12 cellular contexts compared by ENCODE assay signal in the genomic region with DNA sequence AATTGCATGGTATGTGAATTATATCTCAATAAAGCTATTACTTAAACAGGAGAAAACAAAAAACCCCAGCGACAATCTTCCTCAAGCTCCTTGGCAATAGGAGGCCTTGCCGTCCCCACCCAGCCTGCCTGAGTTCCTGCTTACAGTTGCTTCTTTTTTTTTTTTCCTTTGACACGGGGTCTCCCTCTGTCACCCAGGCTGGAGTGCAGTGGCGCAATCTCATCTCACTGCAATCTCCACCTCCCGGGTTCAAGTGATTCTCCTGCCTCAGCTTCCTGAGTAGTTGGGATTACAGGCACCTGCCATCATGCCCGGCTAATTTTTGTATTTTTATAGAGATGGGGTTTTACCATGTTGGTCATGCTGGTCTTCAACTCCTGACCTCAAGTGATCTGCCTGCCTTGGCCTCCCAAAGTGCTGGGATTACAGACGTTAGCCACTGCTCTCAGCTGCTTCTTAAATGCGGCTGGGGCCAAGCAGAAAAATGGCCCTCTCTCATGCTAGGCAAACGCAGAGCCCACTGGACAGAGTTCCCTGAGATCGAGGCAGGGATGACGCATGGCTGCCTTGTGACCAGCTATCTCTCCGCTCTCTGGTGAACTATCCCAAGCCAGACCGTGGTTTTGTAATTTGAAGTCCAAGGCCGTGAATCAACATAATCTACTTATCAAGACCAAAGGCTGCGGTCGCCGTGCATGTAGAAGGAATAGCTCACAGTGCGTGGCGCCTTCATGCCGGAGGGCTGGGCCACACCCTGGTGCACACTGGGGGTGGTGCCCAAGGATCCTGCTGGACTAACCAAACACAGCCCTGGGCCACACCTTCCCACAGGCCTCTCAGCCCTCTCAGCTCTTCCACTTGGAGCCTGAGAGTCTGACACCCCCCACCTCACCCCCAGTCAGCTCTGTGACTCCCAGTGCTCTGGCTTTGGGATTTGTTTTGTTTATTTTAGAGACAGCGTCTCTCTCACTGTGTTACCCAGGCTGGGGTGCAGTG.
DNase-seq lines count a peak whose midpoint lies in the region; ATAC-seq, FAIRE-seq and TF ChIP-seq lines count a peak whose summit lies in the region.
"Had no signal": no experiment of that assay in that cellular context is flagged by ENCODE, and none has a peak within 500 bp of the region (broad histone marks: within the 10 kb centered on the region; RNA-seq: fewer than 3 reads in every experiment).

No MANE protein-coding gene starts in this region.

- H3K27me3 Mint-ChIP-seq in Calu3 (ENCODE audit: unreplicated experiment): no peaks in the 10 kb centered on the region
- H3K27me3 Mint-ChIP-seq in naive thymus-derived CD4-positive, alpha-beta T cell: peaks cover 0 to 7% (median 0%) of the 10 kb centered on the region in 5 donors
- H3K27me3 Mint-ChIP-seq: activated CD4-positive, alpha-beta memory T cell treated with anti-CD3 and anti-CD28 coated beads for 36 hours had no signal

- no TSS peak for BruUV-seq in Calu3 (replicated peaks; lab: Mats Ljungman, UMichigan)

- H3K9me3 Mint-ChIP-seq in Calu3 (ENCODE audit: low read depth, unreplicated experiment): no peaks in the 10 kb centered on the region
- H3K9me3 Mint-ChIP-seq in naive thymus-derived CD4-positive, alpha-beta T cell: peaks cover 0 to 1% (median 0%) of the 10 kb centered on the region in 11 donors
- H3K9me3 Mint-ChIP-seq: activated CD4-positive, alpha-beta memory T cell treated with anti-CD3 and anti-CD28 coated beads for 36 hours had no signal

- DNase-seq in Calu3: peak; percentile 81
- DNase-seq in NOMO-1 (lab: John Stamatoyannopoulos, UW; ENCODE audit: unreplicated experiment in 2 of 2): peak; percentile 72 to 79
- DNase-seq in bronchial epithelial cell (ENCODE audit: low read depth): peak; percentile 41
- DNase-seq in naive thymus-derived CD4-positive, alpha-beta T cell: no peak
- no peak for DNase-seq in NCI-H1436 (lab: John Stamatoyannopoulos, UW)
- DNase-seq in NCI-H187 (lab: John Stamatoyannopoulos, UW): no peak
- DNase-seq in 8988T: no peak
- DNase-seq in stimulated activated naive CD8-positive, alpha-beta T cell treated with anti-CD3 and anti-CD28 coated beads, Interleukin-15, Interleukin-2, amounts not matched to agents 100 U/mL and 50 U/mL, for 24 hours: no peak
- DNase-seq: activated CD4-positive, alpha-beta memory T cell treated with anti-CD3 and anti-CD28 coated beads for 36 hours; DND-41; left cardiac atrium had no signal

- no peak for FAIRE-seq in bronchial epithelial cell (lab: Jason Lieb, UNC)

- POLR2A ChIA-PET in naive thymus-derived CD4-positive, alpha-beta T cell (lab: Charles Lee): interaction anchor here (0.6 to 1.3 kb wide), 2 partner anchors 16 to 50 kb away, joined by 3 read pairs; no protein-coding TSS in a partner anchor

- H3K9me3 ChIP-seq in naive thymus-derived CD4-positive, alpha-beta T cell (ENCODE audit: control insufficient read depth in 2 of 3, low read length in 3 of 3): no peaks in the 10 kb centered on the region

- H3K4me1 ChIP-seq in naive thymus-derived CD4-positive, alpha-beta T cell (ENCODE audit: control insufficient read depth in 2 of 2, insufficient read depth in 2 of 2, low read length in 2 of 2): no peaks in the 10 kb centered on the region

- TF ChIP-seq CTCF in Calu3 (IDR thresholded peaks at IDR 0.05; ENCODE audit: unreplicated experiment) (no peak), bronchial epithelial cell (IDR thresholded peaks at IDR 0.05; ENCODE audit: insufficient read depth, low read length, severe bottlenecking) (no peak)

- CTCF ChIA-PET in Calu3 (lab: Charles Lee): interaction anchor here (0.6 to 1.1 kb wide), 5 partner anchors 11 to 568 kb away, joined by 3 to 5 read pairs (median 4); no protein-coding TSS in a partner anchor
- CTCF ChIA-PET in naive thymus-derived CD4-positive, alpha-beta T cell (lab: Charles Lee): no interaction called here

- no peak overlapping the region for H3K27ac ChIP-seq in naive thymus-derived CD4-positive, alpha-beta T cell (ENCODE audit: low read depth, low read length)
- H3K27ac ChIP-seq: cardiac muscle cell had no signal

- no peak overlapping the region for H3K4me3 ChIP-seq in bronchial epithelial cell (ENCODE audit: low read depth, low read length)
- H3K4me3 ChIP-seq in naive thymus-derived CD4-positive, alpha-beta T cell (ENCODE audit: low read length): no peak overlapping the region
- H3K4me3 ChIP-seq: cardiac muscle cell had no signal

- H3K36me3 ChIP-seq in bronchial epithelial cell (ENCODE audit: control insufficient read depth, insufficient read depth, low read length): no peaks in the 10 kb centered on the region
- H3K36me3 ChIP-seq in naive thymus-derived CD4-positive, alpha-beta T cell (ENCODE audit: control insufficient read depth in 2 of 3, insufficient read depth in 3 of 3, low read length in 3 of 3): no peaks in the 10 kb centered on the region
- H3K36me3 ChIP-seq: cardiac muscle cell had no signal

- H3K36me3 Mint-ChIP-seq in Calu3 (ENCODE audit: insufficient read depth, unreplicated experiment): no peaks in the 10 kb centered on the region
- H3K36me3 Mint-ChIP-seq in naive thymus-derived CD4-positive, alpha-beta T cell: no peaks in the 10 kb centered on the region
- H3K36me3 Mint-ChIP-seq: activated CD4-positive, alpha-beta memory T cell treated with anti-CD3 and anti-CD28 coated beads for 36 hours had no signal

- H3K4me1 Mint-ChIP-seq in Calu3 (ENCODE audit: low read depth, unreplicated experiment): no peaks in the 10 kb centered on the region
- H3K4me1 Mint-ChIP-seq in naive thymus-derived CD4-positive, alpha-beta T cell: peaks cover 0 to 2% (median 0%) of the 10 kb centered on the region in 7 donors

- peak; percentile 48 for ATAC-seq in naive thymus-derived CD4-positive, alpha-beta T cell
- ATAC-seq in stimulated activated naive CD8-positive, alpha-beta T cell treated with anti-CD3 and anti-CD28 coated beads, Interleukin-15, Interleukin-2, amounts not matched to agents 100 U/mL and 50 U/mL, for 24 hours: no peak
- ATAC-seq: left cardiac atrium had no signal

- intact Hi-C loops in Calu3 (cut with micrococcal nuclease; ENCODE audit: unreplicated experiment): no loop called here
- intact Hi-C loops in naive thymus-derived CD4-positive, alpha-beta T cell (cut with micrococcal nuclease): no loop called here

- H3K27ac Mint-ChIP-seq in Calu3 (ENCODE audit: unreplicated experiment): no peak overlapping the region
- H3K27ac Mint-ChIP-seq in naive thymus-derived CD4-positive, alpha-beta T cell: peak overlapping the region in 1 of 9 donors; percentile 65
- H3K27ac Mint-ChIP-seq: activated CD4-positive, alpha-beta memory T cell treated with anti-CD3 and anti-CD28 coated beads for 36 hours had no signal

- H3K4me3 Mint-ChIP-seq in Calu3 (ENCODE audit: low read depth, unreplicated experiment): no peak overlapping the region
- H3K4me3 Mint-ChIP-seq in naive thymus-derived CD4-positive, alpha-beta T cell: no peak overlapping the region
- H3K4me3 Mint-ChIP-seq: activated CD4-positive, alpha-beta memory T cell treated with anti-CD3 and anti-CD28 coated beads for 36 hours had no signal

- no peaks in the 10 kb centered on the region for H3K27me3 ChIP-seq in bronchial epithelial cell (ENCODE audit: control insufficient read depth, insufficient read depth, low read length)
- no peaks in the 10 kb centered on the region for H3K27me3 ChIP-seq in naive thymus-derived CD4-positive, alpha-beta T cell (ENCODE audit: control insufficient read depth in 2 of 2, insufficient read depth in 2 of 2, low read length in 2 of 2)
- H3K27me3 ChIP-seq: cardiac muscle cell had no signal

Comparison
In these comparisons a context has a peak if more than half of its experiments do, and no peak if none do; other contexts are left out.
1. DNase-seq: peak in Calu3 (single experiment), NOMO-1 (2 of 2) and bronchial epithelial cell (single experiment); none in naive thymus-derived CD4-positive, alpha-beta T cell (0 of 9), NCI-H1436 (single experiment), NCI-H187 (0 of 2), 8988T (single experiment) and stimulated activated naive CD8-positive, alpha-beta T cell treated with anti-CD3 and anti-CD28 coated beads, Interleukin-15, Interleukin-2, amounts not matched to agents 100 U/mL and 50 U/mL, for 24 hours (single experiment).